13 cellular contexts compared by ENCODE assay signal in genomic region chr2:18940184-18940583, GRCh38.
DNase-seq lines count a peak whose midpoint lies in the region; ATAC-seq and TF ChIP-seq lines count a peak whose summit lies in the region.
"Had no signal": no experiment of that assay in that cellular context is flagged by ENCODE, and none has a peak within 500 bp of the region (broad histone marks: within the 10 kb centered on the region; RNA-seq: fewer than 3 reads in every experiment).

No MANE protein-coding gene starts in this region.

- no peak for TF ChIP-seq POLR2A in adrenal gland (IDR thresholded peaks at IDR 0.05)

- CTCF ChIA-PET in OCI-LY7 (lab: Charles Lee; ENCODE audit: unreplicated experiment), result interaction anchor here (0.7 kb wide), 1 partner anchor 9 kb away, joined by 4 read pairs; no protein-coding TSS in a partner anchor

- no peak overlapping the region for H2BK12ac ChIP-seq in neuronal stem cell (ENCODE audit: low read length)

- no peak overlapping the region for H2AK5ac ChIP-seq in neuronal stem cell (ENCODE audit: low read depth, low read length)

- H2BK15ac ChIP-seq in neuronal stem cell (ENCODE audit: low read length), result no peak overlapping the region

- no peak overlapping the region for H4K8ac ChIP-seq in neuronal stem cell (ENCODE audit: low read depth, low read length)

- peak overlapping the region; percentile 77 for H3K27ac ChIP-seq in OCI-LY7 (ENCODE audit: low read depth, low read length, poor library complexity, severe bottlenecking)
- no peak overlapping the region for H3K27ac ChIP-seq in adrenal gland
- no peak overlapping the region for H3K27ac ChIP-seq in neuronal stem cell (replicated peaks; ENCODE audit: low read length)
- H3K27ac ChIP-seq: dorsolateral prefrontal cortex had no signal

- BruUV-seq in OCI-LY7 (replicated peaks; lab: Mats Ljungman, UMichigan), result no TSS peak

- peaks cover 33% of the 10 kb centered on the region for H3K4me1 ChIP-seq in OCI-LY7 (ENCODE audit: insufficient read depth, low read length, poor library complexity, severe bottlenecking)
- no peaks in the 10 kb centered on the region for H3K4me1 ChIP-seq in adrenal gland (replicated peaks in 1 of 2)
- H3K4me1 ChIP-seq in neuronal stem cell (ENCODE audit: control insufficient read depth in 2 of 2, insufficient read depth in 1 of 2, low read depth in 1 of 2, low read length in 2 of 2), result no peaks in the 10 kb centered on the region

- intact Hi-C loops in OCI-LY7 (cut with micrococcal nuclease; ENCODE audit: unreplicated experiment), result loop anchor here (2.0 kb wide), 2 partner anchors 37 to 961 kb away; partner anchors contain the start of gene TTC32
- intact Hi-C loops in adrenal gland (cut with DNase I), result no loop called here

- WGBS in adrenal gland, 4 donors, result 72 to 81% (median 77%) methylated on average over 2 of the region's 2 CpGs
- no CpG with 5 or more reads among the region's 2 CpGs for WGBS in neuronal stem cell (ENCODE audit: extremely low coverage in 2 of 2, insufficient read length in 2 of 2, insufficient replicate concordance in 1 of 2), 2 donors

- H3K79me2 ChIP-seq in OCI-LY7 (ENCODE audit: insufficient read depth, low read depth, low read length), result no peaks in the 10 kb centered on the region

- peak overlapping the region; percentile 64 for H3K4me2 ChIP-seq in OCI-LY7 (ENCODE audit: low read length)
- no peak overlapping the region for H3K4me2 ChIP-seq in neuronal stem cell (ENCODE audit: insufficient read depth, low read length, poor library complexity, severe bottlenecking)

- H3K9me2 ChIP-seq in OCI-LY7 (ENCODE audit: insufficient read depth, low read length), result no peaks in the 10 kb centered on the region

- H3K18ac ChIP-seq in neuronal stem cell (ENCODE audit: low read length), result no peak overlapping the region

- H3K4me3 ChIP-seq in OCI-LY7 (ENCODE audit: low read depth, low read length, poor library complexity, severe bottlenecking), result peak overlapping the region; percentile 42
- H3K4me3 ChIP-seq in adrenal gland, result no peak overlapping the region
- H3K4me3 ChIP-seq in neuronal stem cell (ENCODE audit: low read length in 2 of 2), result no peak overlapping the region
- H3K4me3 ChIP-seq: dorsolateral prefrontal cortex had no signal

- no peak overlapping the region for H4K91ac ChIP-seq in neuronal stem cell (ENCODE audit: low read depth, low read length, poor library complexity)

- H3K14ac ChIP-seq in neuronal stem cell (ENCODE audit: low read length), result no peak overlapping the region

- no peaks in the 10 kb centered on the region for H3K9me3 ChIP-seq in OCI-LY7 (ENCODE audit: low read length)
- no peaks in the 10 kb centered on the region for H3K9me3 ChIP-seq in adrenal gland (replicated peaks in 1 of 3)
- no peaks in the 10 kb centered on the region for H3K9me3 ChIP-seq in neuronal stem cell (replicated peaks in 1 of 2; ENCODE audit: control insufficient read depth in 2 of 2, insufficient read depth in 1 of 2, low read depth in 1 of 2, low read length in 2 of 2)

- H3K36me3 ChIP-seq in OCI-LY7 (ENCODE audit: insufficient read depth, low read length), result no peaks in the 10 kb centered on the region
- H3K36me3 ChIP-seq in adrenal gland (replicated peaks in 1 of 2), result no peaks in the 10 kb centered on the region
- no peaks in the 10 kb centered on the region for H3K36me3 ChIP-seq in neuronal stem cell (replicated peaks in 1 of 2; ENCODE audit: control insufficient read depth in 2 of 2, insufficient read depth in 2 of 2, low read length in 2 of 2)

- no peak for TF ChIP-seq CTCF in OCI-LY7 (conservative IDR thresholded peaks at IDR 0.05; ENCODE audit: low read length)
- TF ChIP-seq CTCF in adrenal gland (IDR thresholded peaks at IDR 0.05), result no peak

- H2BK120ac ChIP-seq in neuronal stem cell (ENCODE audit: low read depth, low read length), result no peak overlapping the region

- POLR2A ChIA-PET in OCI-LY7 (lab: Charles Lee), result interaction anchor here (0.6 to 4.3 kb wide), 9 partner anchors 9 to 1023 kb away, joined by 3 to 39 read pairs (median 5); partner anchors contain the start of gene RDH14

- H2AFZ ChIP-seq in OCI-LY7 (ENCODE audit: low read length) (peak overlapping the region; percentile 87; the same call in 1 of the 2 replicates), neuronal stem cell (ENCODE audit: low read length) (no peak overlapping the region)

- H3K79me1 ChIP-seq in neuronal stem cell (ENCODE audit: low read depth, low read length), result no peaks in the 10 kb centered on the region

- no peak overlapping the region for H3K9ac ChIP-seq in neuronal stem cell (ENCODE audit: low read depth, low read length, poor library complexity)

- DNase-seq in OCI-LY7 (ENCODE audit: low spot score) (peak; percentile 82), C1 segment of cervical spinal cord (lab: John Stamatoyannopoulos, UW) (no peak), NCI-H446 treated with DMSO at 0.1 percent for 48 hours (lab: John Stamatoyannopoulos, UW) (no peak), adrenal gland (no peak), neuronal stem cell (ENCODE audit: low spot score) (no peak)
- DNase-seq: activated CD8-positive, alpha-beta memory T cell treated with anti-CD3 and anti-CD28 coated beads, Interleukin-2, amount 50 U/mL, for 4 hours; dorsolateral prefrontal cortex; foreskin fibroblast; KG1 had no signal

- peak; percentile 92 for ATAC-seq in GM18868 (IDR thresholded peaks at IDR 0.05; ENCODE audit: unreplicated experiment)
- peak; percentile 84 for ATAC-seq in GM21515 (IDR thresholded peaks at IDR 0.05; ENCODE audit: unreplicated experiment)
- peak; percentile 70 for ATAC-seq in HG03066 (IDR thresholded peaks at IDR 0.05; ENCODE audit: low read depth, unreplicated experiment)
- ATAC-seq: HCT116 had no signal

- H3K27me3 ChIP-seq in adrenal gland, result no peaks in the 10 kb centered on the region
- no peaks in the 10 kb centered on the region for H3K27me3 ChIP-seq in neuronal stem cell (ENCODE audit: control insufficient read depth in 3 of 3, insufficient read depth in 3 of 3, low read depth in 1 of 3, low read length in 3 of 3)
- H3K27me3 ChIP-seq: dorsolateral prefrontal cortex had no signal

- H4K20me1 ChIP-seq in OCI-LY7 (ENCODE audit: insufficient read depth, low read length), result no peaks in the 10 kb centered on the region

- H3K23ac ChIP-seq in neuronal stem cell (ENCODE audit: low read depth, low read length, poor library complexity), result no peak overlapping the region

- H2BK5ac ChIP-seq in neuronal stem cell (ENCODE audit: low read length), result no peak overlapping the region

- H3K4ac ChIP-seq in neuronal stem cell (ENCODE audit: low read length), result no peak overlapping the region
